Comparison of ENCODE assay signal across 8 cellular contexts in genomic region chr19:39792999-39793546, GRCh38. TPM values are rescaled to one million over a fixed set of nuclear protein-coding genes. Genes with fewer than 3 reads are reported as not detected.
DNase-seq lines count a peak whose midpoint lies in the region; ATAC-seq and TF ChIP-seq lines count a peak whose summit lies in the region.

No MANE protein-coding gene starts in this region.

- no peaks in the 10 kb centered on the region for H3K79me2 ChIP-seq in DND-41 (ENCODE audit: insufficient read depth, low read length)

- H3K27me3 ChIP-seq in DND-41 (ENCODE audit: insufficient read depth, low read length, poor library complexity) (peaks cover 14% of the 10 kb centered on the region), breast epithelium (peaks cover 0 to 4% of the 10 kb centered on the region in 2 donors)

- intact Hi-C loops in breast epithelium (cut with DNase I; ENCODE audit: low total_unique reads) = no loop called here

- peak overlapping the region; percentile 79 for H2AFZ ChIP-seq in DND-41 (ENCODE audit: low read depth, low read length)

- peak; percentile 96 for ATAC-seq in DND-41 (ENCODE audit: insufficient read depth, low read depth)
- ATAC-seq in HG02763 (IDR thresholded peaks at IDR 0.05; ENCODE audit: unreplicated experiment) = peak; percentile 60
- ATAC-seq in GM18858 (IDR thresholded peaks at IDR 0.05; ENCODE audit: unreplicated experiment) = no peak

- no peak for TF ChIP-seq POLR2A in breast epithelium (IDR thresholded peaks at IDR 0.05)

- peak overlapping the region; percentile 65 for H3K4me2 ChIP-seq in DND-41 (ENCODE audit: insufficient read depth, low read length)

- H3K4me3 ChIP-seq in DND-41 (ENCODE audit: low read depth in 1 of 2, low read length in 2 of 2) = peak overlapping the region in 1 of 2 experiments; percentile 52; a peak in 2 of 4 replicates
- peak overlapping the region; percentile 57 for H3K4me3 ChIP-seq in WI38 (ENCODE audit: low read depth, low read length)
- H3K4me3 ChIP-seq in breast epithelium = peak overlapping the region; percentile 31 to 61 (median 49)
- peak overlapping the region; percentile 17 to 37 (median 24) for H3K4me3 ChIP-seq in skin epidermis

- H3K36me3 ChIP-seq in DND-41 (ENCODE audit: insufficient read depth, low read length) (no peaks in the 10 kb centered on the region), breast epithelium (no peaks in the 10 kb centered on the region)

- H3K9me3 ChIP-seq in DND-41 (ENCODE audit: insufficient read depth, low read length, severe bottlenecking) (no peaks in the 10 kb centered on the region), breast epithelium (peaks cover 0 to 7% of the 10 kb centered on the region in 2 donors)

- peak; percentile 72 for DNase-seq in DND-41
- peak; percentile 83 for DNase-seq in NCI-H2171 (lab: John Stamatoyannopoulos, UW)
- peak; percentile 44 to 69 for DNase-seq in breast epithelium (ENCODE audit: low spot score in 2 of 2)
- peak; percentile 86 for DNase-seq in iPS-NIHi11 (ENCODE audit: low spot score)

- no peaks in the 10 kb centered on the region for H4K20me1 ChIP-seq in DND-41 (ENCODE audit: insufficient read depth, low read length)

- TF ChIP-seq CTCF in DND-41 (IDR thresholded peaks at IDR 0.05; ENCODE audit: borderline replicate concordance, extremely low read depth, low read length, poor library complexity, severe bottlenecking) (peak; percentile 95), WI38 (IDR thresholded peaks at IDR 0.05; ENCODE audit: low read depth, low read length) (peak; percentile 94), breast epithelium (IDR thresholded peaks at IDR 0.05) (peak; percentile 50 to 90 (median 80))

- H3K4me1 ChIP-seq in DND-41 (ENCODE audit: insufficient read depth, low read length) = peaks cover 10% of the 10 kb centered on the region
- H3K4me1 ChIP-seq in breast epithelium = no peaks in the 10 kb centered on the region

- H3K27ac ChIP-seq in DND-41 (ENCODE audit: low read length) = no peak overlapping the region
- no peak overlapping the region for H3K27ac ChIP-seq in breast epithelium
- H3K27ac ChIP-seq in skin epidermis = no peak overlapping the region

- 0 out of 2 replicates have a peak overlapping the region, but pooled peaks have one; percentile 0 for H3K9ac ChIP-seq in DND-41 (ENCODE audit: low read depth, low read length)

RNA-seq across cellular contexts. Expression of gene LEUTX, which starts 14.4 kb away (rescaled TPM):
- not detected for total RNA-seq in breast epithelium

RNA-seq across cellular contexts. Expression of gene DYRK1B, which starts 40.9 kb away (rescaled TPM):
- total RNA-seq in breast epithelium = 10 to 100 TPM in 1 of 3 donors, 1 to 10 TPM in 2; 6.2 to 12.1 (median 7.0) TPM

RNA-seq across cellular contexts. Expression of gene FBL, which starts 53.1 kb away (rescaled TPM):
- 100 to 1,000 TPM; 111 to 217 (median 145) TPM for total RNA-seq in breast epithelium

RNA-seq across cellular contexts. Expression of gene CLC, which starts 55.2 kb away (rescaled TPM):
- total RNA-seq in breast epithelium = not detected
